Comparison of ENCODE assay signal across 13 cellular contexts in genomic region chr1:114468710-114469468, GRCh38. TPM values are rescaled to one million over a fixed set of nuclear protein-coding genes. Genes with fewer than 3 reads are reported as not detected.
DNase-seq lines count a peak whose midpoint lies in the region; ATAC-seq, FAIRE-seq and TF ChIP-seq lines count a peak whose summit lies in the region.
"Had no signal": no experiment of that assay in that cellular context is flagged by ENCODE, and none has a peak within 500 bp of the region (broad histone marks: within the 10 kb centered on the region; RNA-seq: fewer than 3 reads in every experiment).

No MANE protein-coding gene starts in this region.

- 63% methylated on average over 6 of the region's 6 CpGs for WGBS in K562 (ENCODE audit: insufficient coverage, low coverage, missing lambda C conversion rate)

- no peaks in the 10 kb centered on the region for H3K9me3 Mint-ChIP-seq in natural killer cell treated with Interleukin-12 subunit alpha and Interleukin-12 subunit beta and Interleukin-15 and Interleukin-18, amount 100 ng/mL, for 72 hours

- TF ChIP-seq CTCF in Loucy (conservative IDR thresholded peaks at IDR 0.05; ENCODE audit: low read length) = no peak
- no peak for TF ChIP-seq CTCF in K562 (IDR thresholded peaks at IDR 0.05 in 2 of 3, conservative IDR thresholded peaks at IDR 0.05 in 1 of 3; ENCODE audit: insufficient read depth in 2 of 3, low read depth in 1 of 3, low read length in 3 of 3)

- H3K9me3 ChIP-seq in Loucy (ENCODE audit: insufficient read depth, low read depth, low read length) (no peaks in the 10 kb centered on the region), K562 (replicated peaks; ENCODE audit: control insufficient read depth, insufficient read depth, low read depth, low read length) (no peaks in the 10 kb centered on the region)
- H3K9me3 ChIP-seq: mucosa of descending colon had no signal

- H3K4me3 Mint-ChIP-seq in natural killer cell treated with Interleukin-12 subunit alpha and Interleukin-12 subunit beta and Interleukin-15 and Interleukin-18, amount 100 ng/mL, for 72 hours = peak overlapping the region; percentile 34
- H3K4me3 Mint-ChIP-seq: activated T-cell treated with anti-CD3 and anti-CD28 coated beads, Interleukin-2, amount 50 U/mL, for 4 hours had no signal

- H4K20me1 ChIP-seq in Loucy (ENCODE audit: insufficient read depth, low read length, poor library complexity, severe bottlenecking) = peaks cover 82% of the 10 kb centered on the region
- H4K20me1 ChIP-seq in K562 (replicated peaks; ENCODE audit: control insufficient read depth, insufficient read depth, low read length) = peaks cover 5% of the 10 kb centered on the region; the same call in 1 of the 2 replicates

- peaks cover 27% of the 10 kb centered on the region for H3K4me1 ChIP-seq in Loucy (ENCODE audit: insufficient read depth, low read length, poor library complexity, severe bottlenecking)
- H3K4me1 ChIP-seq in K562 (replicated peaks in 1 of 2; ENCODE audit: control insufficient read depth in 2 of 2, insufficient read depth in 2 of 2, low read length in 2 of 2) = peaks cover 7 to 12% of the 10 kb centered on the region in 2 experiments

- in situ Hi-C loops in K562 (cut with MboI) = no loop called here

- peak overlapping the region; percentile 20 for H3K9ac ChIP-seq in Loucy (ENCODE audit: low read depth, low read length, poor library complexity, severe bottlenecking)
- H3K9ac ChIP-seq in K562 (ENCODE audit: insufficient read depth in 1 of 2, low read depth in 2 of 2, low read length in 2 of 2) = no peak overlapping the region

- H3K4me1 Mint-ChIP-seq in natural killer cell treated with Interleukin-12 subunit alpha and Interleukin-12 subunit beta and Interleukin-15 and Interleukin-18, amount 100 ng/mL, for 72 hours (ENCODE audit: low read depth in 2 of 2) = peaks cover 54 to 62% of the 10 kb centered on the region in 2 donors

- BruUV-seq in K562 (replicated peaks; lab: Mats Ljungman, UMichigan) = no TSS peak

- H3K27me3 ChIP-seq in Loucy (ENCODE audit: insufficient read depth, low read length, poor library complexity, severe bottlenecking) (no peaks in the 10 kb centered on the region), K562 (ENCODE audit: control insufficient read depth in 2 of 2, insufficient read depth in 2 of 2, low read length in 2 of 2) (no peaks in the 10 kb centered on the region)
- H3K27me3 ChIP-seq: dorsolateral prefrontal cortex had no signal

- H3K27ac ChIP-seq in K562 (ENCODE audit: extremely low read depth, low read depth, low read length) = no peak overlapping the region
- H3K27ac ChIP-seq: dorsolateral prefrontal cortex had no signal

- H3K4me2 ChIP-seq in Loucy (ENCODE audit: low read depth, low read length, poor library complexity, severe bottlenecking) (peak overlapping the region; percentile 52), K562 (ENCODE audit: insufficient read depth, low read length) (no peak overlapping the region)

- no peaks in the 10 kb centered on the region for H3K27me3 Mint-ChIP-seq in natural killer cell treated with Interleukin-12 subunit alpha and Interleukin-12 subunit beta and Interleukin-15 and Interleukin-18, amount 100 ng/mL, for 72 hours

- no peak for TF ChIP-seq RAD21 in K562 (CRISPR knock-in tag; conservative IDR thresholded peaks at IDR 0.05 in 1 of 2, IDR thresholded peaks at IDR 0.05 in 1 of 2)

- H3K27ac Mint-ChIP-seq in natural killer cell treated with Interleukin-12 subunit alpha and Interleukin-12 subunit beta and Interleukin-15 and Interleukin-18, amount 100 ng/mL, for 72 hours = peak overlapping the region; percentile 20 to 62

- no peak for FAIRE-seq in K562 (lab: Jason Lieb, UNC)

- H3F3A ChIP-seq in Loucy (ENCODE audit: low read depth) = no peaks in the 10 kb centered on the region

- no peaks in the 10 kb centered on the region for H3K9me2 ChIP-seq in Loucy (replicated peaks; ENCODE audit: low read depth, low read length)

- POLR2A ChIA-PET in K562 (lab: Yijun Ruan, JAX) = interaction anchor here (0.9 to 1.3 kb wide), 3 partner anchors 12 to 21 kb away, joined by 3 read pairs; no protein-coding TSS in a partner anchor

- intact Hi-C loops in K562 (cut with micrococcal nuclease) = no loop called here

- peaks cover 5% of the 10 kb centered on the region for H3K36me3 Mint-ChIP-seq in natural killer cell treated with Interleukin-12 subunit alpha and Interleukin-12 subunit beta and Interleukin-15 and Interleukin-18, amount 100 ng/mL, for 72 hours

- no peaks in the 10 kb centered on the region for H3K9me1 ChIP-seq in K562 (ENCODE audit: control insufficient read depth, insufficient read depth, low read length)

- CTCF ChIA-PET in K562 (lab: Yijun Ruan, JAX; ENCODE audit: low intra/inter-chr PET ratio) = no interaction called here

- ATAC-seq in K562 = peak; percentile 21
- ATAC-seq in natural killer cell treated with Interleukin-12 subunit alpha and Interleukin-12 subunit beta and Interleukin-15 and Interleukin-18, amount 100 ng/mL, for 72 hours = peak in 1 of 2 donors; percentile 77
- ATAC-seq in HG03159 (IDR thresholded peaks at IDR 0.05; ENCODE audit: unreplicated experiment) = no peak
- ATAC-seq in HG02973 (IDR thresholded peaks at IDR 0.05; ENCODE audit: unreplicated experiment) = no peak
- ATAC-seq: mucosa of descending colon had no signal

- no peak for TF ChIP-seq POLR2A in K562 (conservative IDR thresholded peaks at IDR 0.05)

- H3K4me3 ChIP-seq in Loucy (ENCODE audit: low read length, poor library complexity, severe bottlenecking) (peak overlapping the region; percentile 4), K562 (no peak overlapping the region)
- H3K4me3 ChIP-seq: dorsolateral prefrontal cortex, mucosa of descending colon had no signal

- H3K79me2 ChIP-seq in Loucy (ENCODE audit: insufficient read depth, low read length) (peaks cover 97% of the 10 kb centered on the region), K562 (ENCODE audit: control insufficient read depth, insufficient read depth, low read length) (peaks cover 94% of the 10 kb centered on the region)

- H3K36me3 ChIP-seq in Loucy (ENCODE audit: insufficient read depth, low read length) (peaks cover 4% of the 10 kb centered on the region; the same call in 1 of the 2 replicates), K562 (ENCODE audit: control insufficient read depth, insufficient read depth, low read length) (peaks cover 9% of the 10 kb centered on the region; the same call in 2 of the 3 replicates)

- DNase-seq in EL (peak; percentile 4), K562 (ENCODE audit: extremely low read depth in 1 of 4, low spot score in 3 of 4) (no peak), HT-29 (ENCODE audit: low spot score) (no peak)
- DNase-seq in natural killer cell treated with Interleukin-12 subunit alpha and Interleukin-12 subunit beta and Interleukin-15 and Interleukin-18, amount 100 ng/mL, for 72 hours (ENCODE audit: low spot score) = no peak
- DNase-seq in effector CD4-positive, alpha-beta T cell = no peak
- DNase-seq: activated T-cell treated with anti-CD3 and anti-CD28 coated beads, Interleukin-2, amount 50 U/mL, for 4 hours; DMS153; dorsolateral prefrontal cortex; mucosa of descending colon; NCI-H2081 had no signal

- no peak overlapping the region for H2AFZ ChIP-seq in Loucy (ENCODE audit: low read length)
- H2AFZ ChIP-seq in K562 (ENCODE audit: low read depth, low read length) = no peak overlapping the region

- TF ChIP-seq EP300 in K562 (IDR thresholded peaks at IDR 0.05; ENCODE audit: low read length) = no peak

TF ChIP-seq in K562, 482 proteins besides CTCF, POLR2A, EP300 and RAD21 (continues in another document):
- TF ChIP-seq POLR2G (IDR thresholded peaks at IDR 0.05; ENCODE audit: low read depth, low read length) (no peak), MEIS2 (IDR thresholded peaks at IDR 0.05; ENCODE audit: partially characterized antibody) (peak; percentile 2), ZBTB33 (CRISPR knock-in tag; IDR thresholded peaks at IDR 0.05) (no peak), CEBPB (tag; IDR thresholded peaks at IDR 0.05) (peak; percentile 30; the same call in 1 of the 2 replicates), ILK (tag; IDR thresholded peaks at IDR 0.05; ENCODE audit: borderline replicate concordance, low read depth) (no peak)

RNA-seq across cellular contexts. Expression of gene TRIM33, which starts 42.1 kb away (rescaled TPM):
- 57.1 and 190 TPM in 2 replicates for total RNA-seq in K562 (2011; cell fraction: chromatin; rRNA removed; ENCODE audit: low replicate concordance)
- total RNA-seq in K562 (2011; cell fraction: nucleolus; rRNA removed) = 19.0 and 31.5 TPM in 2 replicates
- 65.5 and 113 TPM in 2 replicates for total RNA-seq in K562 (2011; cell fraction: nucleoplasm; rRNA removed)
- total RNA-seq in K562 (2014; rRNA removed) (25.7 and 38.8 TPM in 2 replicates), K562 (2014; rRNA removed; fragmentation: Illumina TruSeq; extraction: Trizol) (44.5 and 47.8 TPM in 2 replicates), K562 (2015; rRNA removed; fragmentation: Illumina TruSeq; extraction: Trizol) (55.2 and 58.4 TPM in 2 replicates), K562 (2021) (40.8 and 42.1 TPM in 2 replicates)
- polyA plus RNA-seq in K562 (2011; rRNA removed) (41.3 and 48.5 TPM in 2 replicates), K562 (2014; fragmentation: Illumina TruSeq; extraction: Trizol) (37.0 and 40.2 TPM in 2 replicates), K562 (2014; fragmentation: Nextera tagmentation; extraction: Ambion mirVana) (10 to 100 TPM in 1 of 2 experiments, 1 to 10 TPM in 1; 9.3 to 12.6 TPM), K562 (2014; rRNA removed) (19.2 and 20.3 TPM in 2 replicates)
- polyA plus RNA-seq in K562 (2011; cell fraction: cytosol; rRNA removed) = 19.0 and 20.8 TPM in 2 replicates
- polyA plus RNA-seq in K562 (2011; cell fraction: nucleus; rRNA removed) = 63.7 and 71.6 TPM in 2 replicates
- polyA plus RNA-seq in K562 (2012) = 21.4 and 22.2 TPM in 2 replicates
- polyA minus RNA-seq in K562 (2011; rRNA and poly(A)+ RNA removed) = 83.2 and 90.5 TPM in 2 replicates
- 44.4 and 48.8 TPM in 2 replicates for polyA minus RNA-seq in K562 (2011; cell fraction: cytosol; rRNA and poly(A)+ RNA removed)
- polyA minus RNA-seq in K562 (2011; cell fraction: nucleus; rRNA and poly(A)+ RNA removed) = 31.0 and 64.2 TPM in 2 replicates
- 10 to 100 TPM; 48.1 to 55.7 TPM for total RNA-seq in natural killer cell treated with Interleukin-12 subunit alpha and Interleukin-12 subunit beta and Interleukin-15 and Interleukin-18, amount 100 ng/mL, for 72 hours
- 32.9 and 33.3 TPM in 2 replicates for total RNA-seq in HT-29 (2014; rRNA removed; shearing (Covaris generic))
